ENCODE assay signal across 18 cellular contexts in genomic region chr4:149911995-149912394, GRCh38.
DNase-seq lines count a peak whose midpoint lies in the region; ATAC-seq and TF ChIP-seq lines count a peak whose summit lies in the region.
"Had no signal": no experiment of that assay in that cellular context is flagged by ENCODE, and none has a peak within 500 bp of the region (broad histone marks: within the 10 kb centered on the region; RNA-seq: fewer than 3 reads in every experiment).

No MANE protein-coding gene starts in this region.

- no peak for ATAC-seq in HG03280 (IDR thresholded peaks at IDR 0.05; ENCODE audit: unreplicated experiment)

- TF ChIP-seq CTCF in astrocyte of the cerebellum (IDR thresholded peaks at IDR 0.05; ENCODE audit: low read depth, low read length, missing control alignments) (no peak), epithelial cell of esophagus (IDR thresholded peaks at IDR 0.05; ENCODE audit: insufficient read depth, low read depth, low read length, missing control alignments) (no peak), nephron progenitor cell (IDR thresholded peaks at IDR 0.05) (no peak)

- H3K4me3 ChIP-seq in astrocyte of the cerebellum (ENCODE audit: low read depth, low read length) = no peak overlapping the region
- H3K4me3 ChIP-seq in epithelial cell of esophagus (ENCODE audit: low read length) = no peak overlapping the region
- H3K4me3 ChIP-seq: PC-9, SJCRH30 had no signal

- in situ Hi-C loops in astrocyte of the cerebellum (cut with HindIII; ENCODE audit: low sequenced_read_pairs) = no loop called here

- peak overlapping the region; percentile 17 for H3K27ac Mint-ChIP-seq in nephron progenitor cell
- H3K27ac Mint-ChIP-seq: CD4-positive, alpha-beta T cell had no signal

- DNase-seq in NCI-H1105 treated with DMSO at 0.1 percent for 48 hours (lab: John Stamatoyannopoulos, UW) = peak; percentile 17
- DNase-seq in NCI-H1105 (lab: John Stamatoyannopoulos, UW) = no peak
- peak; percentile 23 for DNase-seq in astrocyte of the cerebellum (ENCODE audit: low read depth)
- peak; percentile 73 for DNase-seq in epithelial cell of esophagus (ENCODE audit: low read depth)
- DNase-seq in nephron progenitor cell = no peak
- DNase-seq in UCSD-AML1 (lab: John Stamatoyannopoulos, UW; ENCODE audit: unreplicated experiment) = no peak
- no peak for DNase-seq in DMS53 treated with DMSO at 0.1 percent for 48 hours (lab: John Stamatoyannopoulos, UW; ENCODE audit: unreplicated experiment)
- DNase-seq: BE2C; CD4-positive, alpha-beta T cell; GOT3; KBM-7; NCI-H146; NCI-H2081 treated with DMSO at 0.1 percent for 48 hours; NCI-H2227 treated with DMSO at 0.1 percent for 48 hours; NCI-H82; PC-9 had no signal

- H3K4me3 Mint-ChIP-seq in nephron progenitor cell = no peak overlapping the region
- H3K4me3 Mint-ChIP-seq: CD4-positive, alpha-beta T cell had no signal

- H3K9me3 Mint-ChIP-seq in nephron progenitor cell = peaks cover 6% of the 10 kb centered on the region
- H3K9me3 Mint-ChIP-seq: CD4-positive, alpha-beta T cell had no signal

- no peaks in the 10 kb centered on the region for H3K36me3 Mint-ChIP-seq in nephron progenitor cell (ENCODE audit: low read depth)

- peaks cover 26% of the 10 kb centered on the region for H3K4me1 Mint-ChIP-seq in nephron progenitor cell

- no peaks in the 10 kb centered on the region for H3K27me3 Mint-ChIP-seq in nephron progenitor cell (ENCODE audit: low read depth, poor library complexity)

Comparison
In these comparisons a context has a peak if more than half of its experiments do, and no peak if none do; other contexts are left out.
1. DNase-seq: peak in NCI-H1105 treated with DMSO at 0.1 percent for 48 hours (single experiment), astrocyte of the cerebellum (single experiment) and epithelial cell of esophagus (single experiment); none in NCI-H1105 (single experiment), nephron progenitor cell (single experiment), UCSD-AML1 (single experiment) and DMS53 treated with DMSO at 0.1 percent for 48 hours (single experiment).